ENCODE assay signal across 28 cellular contexts in the genomic region with DNA sequence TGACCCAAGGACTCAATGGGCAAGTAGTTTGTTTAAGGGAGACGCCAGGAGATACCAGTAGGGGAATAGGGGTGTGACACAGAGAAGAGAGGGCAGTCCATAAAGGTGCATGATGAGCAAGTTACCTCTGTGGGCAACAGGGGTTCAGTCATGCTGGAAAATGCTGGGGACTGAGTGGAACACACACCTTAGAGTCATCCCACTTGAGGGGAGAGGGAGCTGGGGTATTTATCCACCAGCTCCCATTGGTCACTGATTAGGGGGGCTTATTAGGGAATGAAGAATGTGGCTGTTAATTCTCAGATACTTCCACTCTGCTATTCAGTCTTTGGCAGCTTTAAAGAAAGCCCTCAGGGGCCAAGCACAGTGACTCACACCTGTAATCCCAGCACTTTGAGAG.
"Had no signal": no experiment of that assay in that cellular context is flagged by ENCODE, and none has a peak within 500 bp of the region (broad histone marks: within the 10 kb centered on the region; RNA-seq: fewer than 3 reads in every experiment).

No MANE protein-coding gene starts in this region.

- H3K4me3 Mint-ChIP-seq: stimulated activated effector memory CD8-positive, alpha-beta T cell treated with anti-CD3 and anti-CD28 coated beads, Interleukin-12 subunit alpha, Interleukin-12 subunit beta, amount 100 ng/mL, for 72 hours; stimulated activated memory B cell treated with anti-CD40 and anti-IgM and Interleukin-4, amounts not matched to agents 10 μg/mL and 1 μg/mL and 100 μg/mL, for 72 hours; stimulated activated naive B cell treated with anti-CD40 and anti-IgM and Interleukin-4, amounts not matched to agents 10 μg/mL and 1 μg/mL and 100 μg/mL, for 72 hours; stimulated activated naive CD8-positive, alpha-beta T cell treated with anti-CD3 and anti-CD28 coated beads, Interleukin-15, amount 100 ng/mL, for 72 hours; stimulated activated naive CD8-positive, alpha-beta T cell treated with anti-CD3 and anti-CD28 coated beads, Interleukin-15, Interleukin-2, amounts not matched to agents 100 ng/mL and 50 ng/mL, for 24 hours; type B pancreatic cell had no signal

- ATAC-seq: stimulated activated effector memory CD8-positive, alpha-beta T cell treated with anti-CD3 and anti-CD28 coated beads, Interleukin-12 subunit alpha, Interleukin-12 subunit beta, amount 100 ng/mL, for 72 hours; stimulated activated memory B cell treated with anti-CD40 and anti-IgM and Interleukin-4, amounts not matched to agents 10 μg/mL and 1 μg/mL and 100 μg/mL, for 72 hours; stimulated activated naive B cell treated with anti-CD40 and anti-IgM and Interleukin-4, amounts not matched to agents 10 μg/mL and 1 μg/mL and 100 μg/mL, for 72 hours; stimulated activated naive CD8-positive, alpha-beta T cell treated with anti-CD3 and anti-CD28 coated beads, Interleukin-15, amount 100 ng/mL, for 72 hours; stimulated activated naive CD8-positive, alpha-beta T cell treated with anti-CD3 and anti-CD28 coated beads, Interleukin-15, Interleukin-2, amounts not matched to agents 100 U/mL and 50 U/mL, for 24 hours; upper lobe of right lung had no signal

- H3K4me3 ChIP-seq: stomach, suprapubic skin, testis, thoracic aorta, thyroid gland, tibial artery, tibial nerve, transverse colon, upper lobe of left lung, upper lobe of right lung, uterus, vagina had no signal

- DNase-seq: stimulated activated CD4-positive, alpha-beta T cell treated with anti-CD3 and anti-CD28 coated beads, Interleukin-2, amount 100 ng/mL, for 48 hours; stimulated activated CD4-positive, alpha-beta T cell treated with anti-CD3 and anti-CD28 coated beads, Interleukin-4, amount 100 ng/mL, for 1 hour; stimulated activated CD4-positive, alpha-beta T cell treated with anti-CD3 and anti-CD28 coated beads, Interleukin-4, amount 100 ng/mL, for 24 hours; stimulated activated CD4-positive, alpha-beta T cell treated with anti-CD3 and anti-CD28 coated beads, Interleukin-4, amount 100 ng/mL, for 4 hours; stimulated activated CD8-positive, alpha-beta memory T cell treated with anti-CD3 and anti-CD28 coated beads, Interleukin-4, amount 100 ng/mL, for 48 hours; stimulated activated naive B cell treated with anti-CD40 and anti-IgM and Interleukin-4, amounts not matched to agents 10 μg/mL and 1 μg/mL and 100 μg/mL, for 72 hours; stimulated activated naive CD4-positive, alpha-beta T cell; stimulated activated naive CD4-positive, alpha-beta T cell treated with Interleukin-2 at 50 U/mL for 16 hours; stimulated activated naive CD8-positive, alpha-beta T cell treated with anti-CD3 and anti-CD28 coated beads, Interleukin-15, amount 100 ng/mL, for 72 hours; stimulated activated naive CD8-positive, alpha-beta T cell treated with anti-CD3 and anti-CD28 coated beads, Interleukin-15, Interleukin-2, amounts not matched to agents 100 U/mL and 50 U/mL, for 24 hours; stomach; substantia nigra; testis; thyroid gland; tibial artery; transverse colon; trophoblast cell; upper lobe of left lung; upper lobe of right lung; uterus had no signal

- H3K36me3 Mint-ChIP-seq: stimulated activated effector memory CD8-positive, alpha-beta T cell treated with anti-CD3 and anti-CD28 coated beads, Interleukin-12 subunit alpha, Interleukin-12 subunit beta, amount 100 ng/mL, for 72 hours; stimulated activated memory B cell treated with anti-CD40 and anti-IgM and Interleukin-4, amounts not matched to agents 10 μg/mL and 1 μg/mL and 100 μg/mL, for 72 hours; stimulated activated naive B cell treated with anti-CD40 and anti-IgM and Interleukin-4, amounts not matched to agents 10 μg/mL and 1 μg/mL and 100 μg/mL, for 72 hours; type B pancreatic cell had no signal

- H3K27ac ChIP-seq: stomach, suprapubic skin, testis, thoracic aorta, thyroid gland, tibial artery, tibial nerve, transverse colon, upper lobe of left lung, upper lobe of right lung, uterus, vagina had no signal

- H3K9me3 Mint-ChIP-seq: stimulated activated effector memory CD8-positive, alpha-beta T cell treated with anti-CD3 and anti-CD28 coated beads, Interleukin-12 subunit alpha, Interleukin-12 subunit beta, amount 100 ng/mL, for 72 hours; stimulated activated naive CD8-positive, alpha-beta T cell treated with anti-CD3 and anti-CD28 coated beads, Interleukin-15, Interleukin-2, amounts not matched to agents 100 ng/mL and 50 ng/mL, for 24 hours; type B pancreatic cell had no signal

- H3K27ac Mint-ChIP-seq: stimulated activated effector memory CD8-positive, alpha-beta T cell treated with anti-CD3 and anti-CD28 coated beads, Interleukin-12 subunit alpha, Interleukin-12 subunit beta, amount 100 ng/mL, for 72 hours; stimulated activated memory B cell treated with anti-CD40 and anti-IgM and Interleukin-4, amounts not matched to agents 10 μg/mL and 1 μg/mL and 100 μg/mL, for 72 hours; stimulated activated naive CD8-positive, alpha-beta T cell treated with anti-CD3 and anti-CD28 coated beads, Interleukin-15, amount 100 ng/mL, for 72 hours; stimulated activated naive CD8-positive, alpha-beta T cell treated with anti-CD3 and anti-CD28 coated beads, Interleukin-15, Interleukin-2, amounts not matched to agents 100 ng/mL and 50 ng/mL, for 24 hours; type B pancreatic cell had no signal

- H3K27me3 ChIP-seq: testis, thyroid gland, upper lobe of left lung, uterus, vagina had no signal

- H3K4me1 Mint-ChIP-seq: stimulated activated effector memory CD8-positive, alpha-beta T cell treated with anti-CD3 and anti-CD28 coated beads, Interleukin-12 subunit alpha, Interleukin-12 subunit beta, amount 100 ng/mL, for 72 hours; stimulated activated memory B cell treated with anti-CD40 and anti-IgM and Interleukin-4, amounts not matched to agents 10 μg/mL and 1 μg/mL and 100 μg/mL, for 72 hours; stimulated activated naive B cell treated with anti-CD40 and anti-IgM and Interleukin-4, amounts not matched to agents 10 μg/mL and 1 μg/mL and 100 μg/mL, for 72 hours; stimulated activated naive CD8-positive, alpha-beta T cell treated with anti-CD3 and anti-CD28 coated beads, Interleukin-15, amount 100 ng/mL, for 72 hours had no signal

- H3K36me3 ChIP-seq: stomach, suprapubic skin, thoracic aorta, thyroid gland, tibial artery, tibial nerve, transverse colon, upper lobe of left lung, upper lobe of right lung, uterus, vagina had no signal

- H3K9me3 ChIP-seq: suprapubic skin, testis, thyroid gland, transverse colon, upper lobe of right lung, uterus, vagina had no signal

- H3K4me1 ChIP-seq: stomach, tibial nerve, transverse colon, upper lobe of left lung, upper lobe of right lung, uterus had no signal
